In genomic region chr2:240569523-240569997, GRCh38 we compare ENCODE assay signal across 9 cellular contexts.
DNase-seq lines count a peak whose midpoint lies in the region; ATAC-seq and TF ChIP-seq lines count a peak whose summit lies in the region.
"Had no signal": no experiment of that assay in that cellular context is flagged by ENCODE, and none has a peak within 500 bp of the region (broad histone marks: within the 10 kb centered on the region; RNA-seq: fewer than 3 reads in every experiment).

No MANE protein-coding gene starts in this region.

- H3K4me3 ChIP-seq in GM08714 (ENCODE audit: low read length) (peak overlapping the region; percentile 77; the same call in 1 of the 2 replicates), foreskin fibroblast (ENCODE audit: low read depth in 1 of 2, low read length in 2 of 2) (peak overlapping the region; percentile 54 to 59), retinal pigment epithelial cell (ENCODE audit: low read length) (peak overlapping the region; percentile 47)

- no peak for DNase-seq in foreskin fibroblast
- DNase-seq in retinal pigment epithelial cell (ENCODE audit: low read depth) = no peak
- no peak for DNase-seq in retina
- DNase-seq in cerebellar nuclear complex (lab: John Stamatoyannopoulos, UW) = no peak
- DNase-seq in NCI-H2227 (lab: John Stamatoyannopoulos, UW; ENCODE audit: unreplicated experiment) = no peak
- DNase-seq: stimulated activated CD4-positive, alpha-beta T cell treated with anti-CD3 and anti-CD28 coated beads, Interleukin-4, amount 100 ng/mL, for 4 hours had no signal

- TF ChIP-seq CTCF in VCaP (conservative IDR thresholded peaks at IDR 0.05) = no peak
- no peak for TF ChIP-seq CTCF in foreskin fibroblast (IDR thresholded peaks at IDR 0.05; ENCODE audit: low read depth, low read length)
- no peak for TF ChIP-seq CTCF in retinal pigment epithelial cell (conservative IDR thresholded peaks at IDR 0.05; ENCODE audit: low read depth, low read length)

- peak overlapping the region; percentile 91 for H3K27ac ChIP-seq in VCaP

- ATAC-seq in HG02870 (IDR thresholded peaks at IDR 0.05; ENCODE audit: unreplicated experiment) = no peak
